In genomic region chr7:145347271-145347670, GRCh38 we compare ENCODE assay signal across 35 cellular contexts.
"Had no signal": no experiment of that assay in that cellular context is flagged by ENCODE, and none has a peak within 500 bp of the region (broad histone marks: within the 10 kb centered on the region; RNA-seq: fewer than 3 reads in every experiment).

No MANE protein-coding gene starts in this region.

- DNase-seq: Karpas-422, Kasumi-1, MG63, MM.1S, MV-4-11, NCI-H1048, NCI-H1092, NCI-H1092 treated with DMSO at 0.1 percent for 48 hours, NCI-H1105, NCI-H1105 treated with DMSO at 0.1 percent for 48 hours, NCI-H1417, NCI-H1417 treated with DMSO at 0.1 percent for 48 hours, NCI-H1436, NCI-H1436 treated with DMSO at 0.1 percent for 48 hours, NCI-H146, NCI-H1694, NCI-H1694 treated with DMSO at 0.1 percent for 48 hours, NCI-H187, NCI-H187 treated with DMSO at 0.1 percent for 48 hours, NCI-H1930, NCI-H2029, NCI-H2029 treated with DMSO at 0.1 percent for 48 hours, NCI-H2081, NCI-H2081 treated with DMSO at 0.1 percent for 48 hours, NCI-H2107, NCI-H2171, NCI-H2171 treated with DMSO at 0.1 percent for 48 hours, NCI-H2227 treated with DMSO at 0.1 percent for 48 hours, NCI-H226, NCI-H345, NCI-H446, NCI-H446 treated with DMSO at 0.1 percent for 48 hours, NCI-H510A, NCI-H510A treated with DMSO at 0.1 percent for 48 hours, NCI-H524 had no signal

- H3K27me3 ChIP-seq: MG63 had no signal

- H3K9me3 ChIP-seq: MG63 had no signal

- H3K36me3 ChIP-seq: MG63 had no signal

- H3K4me3 ChIP-seq: MG63 had no signal
